ENCODE assay signal across 8 cellular contexts in genomic region chr11:66052664-66052982, GRCh38. TPM values are rescaled to one million over a fixed set of nuclear protein-coding genes. Genes with fewer than 3 reads are reported as not detected.
DNase-seq lines count a peak whose midpoint lies in the region; ATAC-seq and TF ChIP-seq lines count a peak whose summit lies in the region.

No MANE protein-coding gene starts in this region.

- H2BK5ac ChIP-seq in mesendoderm (ENCODE audit: low read length) = no peak overlapping the region

- H3K27ac ChIP-seq in cardiac muscle cell (peak overlapping the region; percentile 55), mesendoderm (ENCODE audit: low read depth, low read length) (no peak overlapping the region), uterus (peak overlapping the region; percentile 90 to 93)

- H3K4me1 ChIP-seq in cardiac muscle cell (ENCODE audit: low read depth) (peaks cover 26% of the 10 kb centered on the region), mesendoderm (ENCODE audit: control insufficient read depth, low read depth, low read length) (peaks cover 3% of the 10 kb centered on the region), uterus (peaks cover 0 to 15% of the 10 kb centered on the region in 2 donors)

- H3K27ac Mint-ChIP-seq in brain = peak overlapping the region; percentile 99

- H3K9me3 ChIP-seq in cardiac muscle cell (ENCODE audit: low read depth) (no peaks in the 10 kb centered on the region), uterus (no peaks in the 10 kb centered on the region)

- intact Hi-C loops in Right ventricle myocardium superior (cut with DNase I) = no loop called here
- intact Hi-C loops in uterus (cut with DNase I; ENCODE audit: low total_unique reads) = no loop called here

- no peak for TF ChIP-seq POLR2A in uterus (IDR thresholded peaks at IDR 0.05)

- H3K79me2 ChIP-seq in mesendoderm (ENCODE audit: control insufficient read depth, insufficient read depth, low read length) = peaks cover 18% of the 10 kb centered on the region

- no peak overlapping the region for H3K18ac ChIP-seq in mesendoderm (ENCODE audit: low read length)

- peaks cover 62% of the 10 kb centered on the region for H3K4me1 Mint-ChIP-seq in brain

- H3K23ac ChIP-seq in mesendoderm (ENCODE audit: low read length) = no peak overlapping the region

- peak overlapping the region; percentile 87 for H3K56ac ChIP-seq in mesendoderm (ENCODE audit: low read length)

- H3K9me3 Mint-ChIP-seq in brain = no peaks in the 10 kb centered on the region

- peak overlapping the region; percentile 50 for H3K4me2 ChIP-seq in mesendoderm (ENCODE audit: low read length)

- DNase-seq in cardiac muscle cell (ENCODE audit: low read depth in 1 of 2, low spot score in 1 of 2) (no peak), Right ventricle myocardium superior (no peak), mesendoderm (no peak), uterus (no peak), NCI-H187 treated with DMSO at 0.1 percent for 48 hours (lab: John Stamatoyannopoulos, UW) (no peak), NCI-H2029 (lab: John Stamatoyannopoulos, UW) (no peak), SIG-M5 (lab: John Stamatoyannopoulos, UW) (no peak)

- WGBS in mesendoderm (ENCODE audit: extremely low coverage, insufficient coverage, low lambda C conversion rate) = no CpG with 5 or more reads among the region's 17 CpGs

- ATAC-seq in Right ventricle myocardium superior (ENCODE audit: poor library complexity) = no peak

- H2BK120ac ChIP-seq in mesendoderm (ENCODE audit: low read depth, low read length) = no peak overlapping the region

- H3K27me3 Mint-ChIP-seq in brain = peaks cover 20% of the 10 kb centered on the region

- H2AK5ac ChIP-seq in mesendoderm (ENCODE audit: low read length) = no peak overlapping the region

- no peak overlapping the region for H2BK15ac ChIP-seq in mesendoderm (replicated peaks; ENCODE audit: low read depth)

- H3K27me3 ChIP-seq in cardiac muscle cell (no peaks in the 10 kb centered on the region), mesendoderm (ENCODE audit: insufficient read depth, low read length, poor library complexity) (no peaks in the 10 kb centered on the region), uterus (no peaks in the 10 kb centered on the region)

- H3K36me3 ChIP-seq in cardiac muscle cell (peaks cover 27% of the 10 kb centered on the region), mesendoderm (ENCODE audit: control insufficient read depth, insufficient read depth, low read length) (peaks cover 9% of the 10 kb centered on the region), uterus (no peaks in the 10 kb centered on the region)

- peak overlapping the region; percentile 85 for H3K4me3 ChIP-seq in cardiac muscle cell
- peak overlapping the region; percentile 87 for H3K4me3 ChIP-seq in mesendoderm (ENCODE audit: low read length)
- H3K4me3 ChIP-seq in uterus = peak overlapping the region; percentile 82 to 96

- H4K8ac ChIP-seq in mesendoderm (ENCODE audit: low read depth, low read length) = no peak overlapping the region

- peak overlapping the region; percentile 90 for H3K9ac ChIP-seq in mesendoderm (ENCODE audit: low read length)

- peak overlapping the region; percentile 81 for H3K4ac ChIP-seq in mesendoderm (ENCODE audit: low read depth, low read length)

- peak overlapping the region; percentile 95 to 100 (median 100) for H3K4me3 Mint-ChIP-seq in brain

- peaks cover 50% of the 10 kb centered on the region for H3K36me3 Mint-ChIP-seq in brain

- TF ChIP-seq CTCF in cardiac muscle cell (IDR thresholded peaks at IDR 0.05; ENCODE audit: low read depth, low read length) (no peak), brain (conservative IDR thresholded peaks at IDR 0.05) (no peak), uterus (IDR thresholded peaks at IDR 0.05) (no peak)

- no peak overlapping the region for H4K5ac ChIP-seq in mesendoderm (ENCODE audit: low read length)

- peaks cover 11% of the 10 kb centered on the region for H3K79me1 ChIP-seq in mesendoderm (ENCODE audit: low read length)

RNA-seq across cellular contexts. Expression of gene SF3B2, which starts 0.5 kb away (rescaled TPM):
- total RNA-seq in cardiac muscle cell = 196 and 210 TPM in 2 replicates
- polyA plus RNA-seq in cardiac muscle cell = 184 and 189 TPM in 2 replicates
- total RNA-seq in Right ventricle myocardium superior = 61.2 TPM
- 266 TPM for polyA plus RNA-seq in brain (ENCODE audit: insufficient read depth, low read depth, low replicate concordance)
- polyA plus RNA-seq in mesendoderm (2013, experiment 1 of 2) = 150 TPM
- polyA plus RNA-seq in mesendoderm (2013, experiment 2 of 2) = 150 TPM
- total RNA-seq in uterus = 100 to 1,000 TPM in 2 of 4 donors, 10 to 100 TPM in 2; 59.9 to 195 (median 106) TPM

RNA-seq across cellular contexts. Expression of gene GAL3ST3, which starts 3.7 kb away (rescaled TPM):
- total RNA-seq in cardiac muscle cell (25.5 and 38.6 TPM in 2 replicates), Right ventricle myocardium superior (0.73 TPM), uterus (1 to 10 TPM in 2 of 4 donors, under 1 TPM in 1, not detected in 1; 0.26 to 2.1 (median 1.9) TPM)
- polyA plus RNA-seq in cardiac muscle cell (14.8 and 22.3 TPM in 2 replicates), brain (ENCODE audit: insufficient read depth, low read depth, low replicate concordance) (3.7 TPM)
- polyA plus RNA-seq in mesendoderm (2013, experiment 1 of 2) = 5.4 TPM
- polyA plus RNA-seq in mesendoderm (2013, experiment 2 of 2) = 5.8 TPM

RNA-seq across cellular contexts. Expression of gene PACS1, which starts 17.4 kb away (rescaled TPM):
- total RNA-seq in cardiac muscle cell (62.1 and 62.6 TPM in 2 replicates), Right ventricle myocardium superior (46.5 TPM), uterus (10 to 100 TPM in 3 of 4 donors, 1 to 10 TPM in 1; 2.9 to 79.2 (median 57.2) TPM)
- polyA plus RNA-seq in cardiac muscle cell (61.6 and 97.8 TPM in 2 replicates), brain (ENCODE audit: insufficient read depth, low read depth, low replicate concordance) (98.4 TPM)
- 20.2 TPM for polyA plus RNA-seq in mesendoderm (2013, experiment 1 of 2)
- 20.8 TPM for polyA plus RNA-seq in mesendoderm (2013, experiment 2 of 2)

RNA-seq across cellular contexts. Expression of gene CATSPER1, which starts 26.3 kb away (rescaled TPM):
- total RNA-seq in cardiac muscle cell = not detected in 2 replicates
- not detected in 2 replicates for polyA plus RNA-seq in cardiac muscle cell
- not detected for total RNA-seq in Right ventricle myocardium superior
- polyA plus RNA-seq in brain (ENCODE audit: insufficient read depth, low read depth, low replicate concordance) = not detected
- polyA plus RNA-seq in mesendoderm (2013, experiment 1 of 2) = not detected
- polyA plus RNA-seq in mesendoderm (2013, experiment 2 of 2) = not detected
- under 1 TPM in 1 of 4 donors, not detected in 3; 0.26 TPM for total RNA-seq in uterus

RNA-seq across cellular contexts. Expression of gene CST6, which starts 40.8 kb away (rescaled TPM):
- total RNA-seq in cardiac muscle cell = not detected in 2 replicates
- not detected in 2 replicates for polyA plus RNA-seq in cardiac muscle cell
- not detected for total RNA-seq in Right ventricle myocardium superior
- not detected for polyA plus RNA-seq in brain (ENCODE audit: insufficient read depth, low read depth, low replicate concordance)
- polyA plus RNA-seq in mesendoderm (2013, experiment 1 of 2) = 0.88 TPM
- 0.88 TPM for polyA plus RNA-seq in mesendoderm (2013, experiment 2 of 2)
- total RNA-seq in uterus = under 1 TPM in 1 of 4 donors, not detected in 3; 0.59 TPM
